In the genomic region with DNA sequence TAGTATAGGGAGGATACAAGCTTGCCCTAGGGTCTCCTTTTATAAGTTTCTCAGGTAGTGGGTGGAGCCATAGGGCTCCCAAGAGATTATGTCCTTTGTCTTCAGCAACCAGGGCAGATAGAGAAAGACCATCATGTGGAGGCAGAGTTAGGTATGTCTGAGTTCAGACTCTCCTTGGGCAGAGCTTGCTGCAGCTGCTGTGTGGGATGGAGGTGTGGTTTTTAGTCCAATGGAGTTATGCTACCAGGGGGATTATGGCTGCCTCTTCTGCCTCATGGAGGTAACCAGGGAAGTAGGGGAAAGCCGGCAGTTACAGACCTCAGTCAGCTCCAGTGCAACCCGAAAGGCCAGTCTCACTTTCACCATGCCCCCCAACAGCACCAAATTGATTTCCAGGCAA, we compare ENCODE assay signal across 1 cellular context.
TF ChIP-seq lines count a peak whose summit lies in the region.

No MANE protein-coding gene starts in this region.

TF ChIP-seq in H1, 55 proteins besides CTCF, POLR2A, EP300 and RAD21:
- TF ChIP-seq SRF (IDR thresholded peaks at IDR 0.05; ENCODE audit: low read depth, low read length) (no peak), CTBP2 (IDR thresholded peaks at IDR 0.05; ENCODE audit: borderline replicate concordance, insufficient read depth, insufficient read length, low read length) (no peak), TEAD4 (IDR thresholded peaks at IDR 0.05; ENCODE audit: low read depth, low read length) (no peak), HDAC6 (IDR thresholded peaks at IDR 0.05; ENCODE audit: low read depth, low read length) (no peak), RXRA (IDR thresholded peaks at IDR 0.05; ENCODE audit: insufficient read depth, low read depth, low read length) (no peak), KDM1A (IDR thresholded peaks at IDR 0.05; ENCODE audit: borderline replicate concordance, low read length) (no peak), MAFK (IDR thresholded peaks at IDR 0.05; ENCODE audit: low read depth, low read length) (no peak), SIN3A (conservative IDR thresholded peaks at IDR 0.05 in 1 of 2, IDR thresholded peaks at IDR 0.05 in 1 of 2; ENCODE audit: low read depth in 1 of 2, low read length in 2 of 2) (no peak), CBX8 (IDR thresholded peaks at IDR 0.05; ENCODE audit: borderline replicate concordance, low read depth, low read length) (no peak), CHD1 (IDR thresholded peaks at IDR 0.05; ENCODE audit: low read depth, low read length) (no peak), TBP (IDR thresholded peaks at IDR 0.05; ENCODE audit: low read depth, low read length) (no peak), POU5F1 (IDR thresholded peaks at IDR 0.05; ENCODE audit: low read depth, low read length) (no peak), FOSL1 (IDR thresholded peaks at IDR 0.05; ENCODE audit: insufficient read depth, low read depth, low read length) (no peak)
- TF ChIP-seq, protein P1, sequence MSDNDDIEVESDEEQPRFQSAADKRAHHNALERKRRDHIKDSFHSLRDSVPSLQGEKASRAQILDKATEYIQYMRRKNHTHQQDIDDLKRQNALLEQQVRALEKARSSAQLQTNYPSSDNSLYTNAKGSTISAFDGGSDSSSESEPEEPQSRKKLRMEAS (IDR thresholded peaks at IDR 0.05), result no peak
